ENCODE assay signal across 10 cellular contexts in the genomic region with DNA sequence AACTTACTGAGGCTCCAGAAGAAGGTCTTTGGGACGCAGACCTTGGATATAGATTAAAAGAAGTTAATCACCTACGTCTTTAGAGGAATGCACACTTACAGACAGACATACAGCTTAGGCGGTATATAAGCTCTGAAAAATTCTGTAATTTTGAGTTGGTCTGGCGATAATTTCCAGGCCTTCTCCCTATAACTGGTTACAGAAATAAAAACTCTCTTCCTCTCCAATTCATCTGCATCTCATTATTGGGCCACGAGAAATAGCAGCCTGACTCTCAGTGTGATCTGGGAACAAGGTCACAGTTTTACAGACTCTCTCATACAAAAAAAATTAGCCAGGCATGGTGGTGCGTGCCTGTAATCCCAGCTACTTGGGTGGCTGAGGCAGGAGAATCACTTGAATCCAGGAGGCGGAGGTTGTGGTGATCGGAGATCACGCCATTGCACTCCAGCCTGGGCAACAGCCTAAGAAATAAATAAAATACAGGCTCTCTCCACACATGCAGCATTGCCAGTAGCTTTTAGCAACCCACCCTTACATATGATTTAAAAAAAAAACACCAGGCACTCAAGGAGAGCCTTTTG. TPM values are rescaled to one million over a fixed set of nuclear protein-coding genes. Genes with fewer than 3 reads are reported as not detected.
DNase-seq lines count a peak whose midpoint lies in the region; ATAC-seq and TF ChIP-seq lines count a peak whose summit lies in the region.
"Had no signal": no experiment of that assay in that cellular context is flagged by ENCODE, and none has a peak within 500 bp of the region (broad histone marks: within the 10 kb centered on the region; RNA-seq: fewer than 3 reads in every experiment).

No MANE protein-coding gene starts in this region.

- H3K9me3 ChIP-seq in Peyer's patch, result no peaks in the 10 kb centered on the region

- no peaks in the 10 kb centered on the region for H3K27me3 Mint-ChIP-seq in activated naive CD4-positive, alpha-beta T cell treated with anti-CD3 and anti-CD28 coated beads for 36 hours (ENCODE audit: low read depth)
- no peaks in the 10 kb centered on the region for H3K27me3 Mint-ChIP-seq in stimulated activated naive CD8-positive, alpha-beta T cell treated with anti-CD3 and anti-CD28 coated beads, Interleukin-15, amount 100 ng/mL, for 72 hours

- CTCF ChIA-PET in activated naive CD4-positive, alpha-beta T cell treated with anti-CD3 and anti-CD28 coated beads for 36 hours (lab: Charles Lee), result interaction anchor here (0.6 to 1.1 kb wide), 4 partner anchors 9 to 18 kb away, joined by 3 to 5 read pairs (median 4); no protein-coding TSS in a partner anchor

- H3K36me3 ChIP-seq in Peyer's patch, result peaks cover 0 to 48% (median 0%) of the 10 kb centered on the region in 3 donors

- peak overlapping the region; percentile 66; the same call in 1 of the 2 replicates for H3K27ac ChIP-seq in VCaP
- H3K27ac ChIP-seq in Peyer's patch, result no peak overlapping the region

- no peak overlapping the region for H3K4me3 ChIP-seq in Peyer's patch

- no peak for ATAC-seq in stimulated activated naive CD8-positive, alpha-beta T cell treated with anti-CD3 and anti-CD28 coated beads, Interleukin-15, amount 100 ng/mL, for 72 hours

- H3K9me3 Mint-ChIP-seq in activated naive CD4-positive, alpha-beta T cell treated with anti-CD3 and anti-CD28 coated beads for 36 hours, result no peaks in the 10 kb centered on the region
- no peaks in the 10 kb centered on the region for H3K9me3 Mint-ChIP-seq in stimulated activated naive CD8-positive, alpha-beta T cell treated with anti-CD3 and anti-CD28 coated beads, Interleukin-15, amount 100 ng/mL, for 72 hours

- H3K4me1 ChIP-seq in Peyer's patch, result peaks cover 0 to 41% (median 26%) of the 10 kb centered on the region in 4 donors

- intact Hi-C loops in activated naive CD4-positive, alpha-beta T cell treated with anti-CD3 and anti-CD28 coated beads for 36 hours (cut with micrococcal nuclease), result no loop called here

- peaks cover 49% of the 10 kb centered on the region for H3K36me3 Mint-ChIP-seq in activated naive CD4-positive, alpha-beta T cell treated with anti-CD3 and anti-CD28 coated beads for 36 hours (ENCODE audit: low read depth)

- peak overlapping the region; percentile 84 for H3K27ac Mint-ChIP-seq in activated naive CD4-positive, alpha-beta T cell treated with anti-CD3 and anti-CD28 coated beads for 36 hours
- peak overlapping the region; percentile 90 to 98 for H3K27ac Mint-ChIP-seq in stimulated activated naive CD8-positive, alpha-beta T cell treated with anti-CD3 and anti-CD28 coated beads, Interleukin-15, amount 100 ng/mL, for 72 hours

- no peak for DNase-seq in activated naive CD4-positive, alpha-beta T cell treated with anti-CD3 and anti-CD28 coated beads for 36 hours
- DNase-seq in activated naive CD4-positive, alpha-beta T cell (lab: John Stamatoyannopoulos, UW), result no peak
- peak; percentile 31 for DNase-seq in fibroblast of peridontal ligament (ENCODE audit: extremely low read depth)
- DNase-seq in stimulated activated naive CD8-positive, alpha-beta T cell treated with anti-CD3 and anti-CD28 coated beads, Interleukin-15, amount 100 ng/mL, for 72 hours, result no peak
- DNase-seq in NCI-H1048 (lab: John Stamatoyannopoulos, UW), result no peak
- no peak for DNase-seq in mucosa of gallbladder (ENCODE audit: low spot score)
- DNase-seq in Peyer's patch, result no peak
- DNase-seq: HCEC 1CT, SW 1271 had no signal

- peaks cover 68% of the 10 kb centered on the region for H3K4me1 Mint-ChIP-seq in activated naive CD4-positive, alpha-beta T cell treated with anti-CD3 and anti-CD28 coated beads for 36 hours (ENCODE audit: low read depth)
- H3K4me1 Mint-ChIP-seq in stimulated activated naive CD8-positive, alpha-beta T cell treated with anti-CD3 and anti-CD28 coated beads, Interleukin-15, amount 100 ng/mL, for 72 hours, result peaks cover 68% of the 10 kb centered on the region

- H3K27me3 ChIP-seq in Peyer's patch, result no peaks in the 10 kb centered on the region

- H3K4me3 Mint-ChIP-seq in activated naive CD4-positive, alpha-beta T cell treated with anti-CD3 and anti-CD28 coated beads for 36 hours, result peak overlapping the region; percentile 72
- peak overlapping the region; percentile 87 to 89 for H3K4me3 Mint-ChIP-seq in stimulated activated naive CD8-positive, alpha-beta T cell treated with anti-CD3 and anti-CD28 coated beads, Interleukin-15, amount 100 ng/mL, for 72 hours

- TF ChIP-seq CTCF in VCaP (conservative IDR thresholded peaks at IDR 0.05) (no peak), Peyer's patch (IDR thresholded peaks at IDR 0.05) (no peak)

- TF ChIP-seq POLR2A in Peyer's patch (IDR thresholded peaks at IDR 0.05), result no peak

RNA-seq across cellular contexts. Expression of gene ZBTB24, which starts 4.7 kb away (rescaled TPM):
- 1 to 10 TPM; 6.9 to 7.4 TPM for total RNA-seq in activated naive CD4-positive, alpha-beta T cell treated with anti-CD3 and anti-CD28 coated beads for 36 hours
- 5.3 TPM for total RNA-seq in mucosa of gallbladder
- total RNA-seq in Peyer's patch, result 10 to 100 TPM in 2 of 4 donors, 1 to 10 TPM in 2; 6.7 to 11.6 (median 9.1) TPM

RNA-seq across cellular contexts. Expression of gene MICAL1, which starts 22.7 kb away (rescaled TPM):
- 10 to 100 TPM; 20.4 to 22.9 TPM for total RNA-seq in activated naive CD4-positive, alpha-beta T cell treated with anti-CD3 and anti-CD28 coated beads for 36 hours
- total RNA-seq in mucosa of gallbladder (71.8 TPM), Peyer's patch (100 to 1,000 TPM; 154 to 291 (median 223) TPM)

RNA-seq across cellular contexts. Expression of gene SMPD2, which starts 37.8 kb away (rescaled TPM):
- 1 to 10 TPM; 9.4 to 9.7 TPM for total RNA-seq in activated naive CD4-positive, alpha-beta T cell treated with anti-CD3 and anti-CD28 coated beads for 36 hours
- total RNA-seq in mucosa of gallbladder (23.2 TPM), Peyer's patch (10 to 100 TPM; 20.6 to 34.5 (median 26.8) TPM)

RNA-seq across cellular contexts. Expression of gene PPIL6, which starts 37.9 kb away (rescaled TPM):
- total RNA-seq in activated naive CD4-positive, alpha-beta T cell treated with anti-CD3 and anti-CD28 coated beads for 36 hours, result under 1 TPM in 1 of 2 experiments, not detected in 1; 0.19 TPM
- total RNA-seq in mucosa of gallbladder (2.6 TPM), Peyer's patch (under 1 TPM in 2 of 4 donors, not detected in 2; 0.27 to 0.53 TPM)
